In genomic region chr17:47850692-47851573, GRCh38 we compare ENCODE assay signal across 8 cellular contexts. TPM values are rescaled to one million over a fixed set of nuclear protein-coding genes. Genes with fewer than 3 reads are reported as not detected.
DNase-seq lines count a peak whose midpoint lies in the region; TF ChIP-seq lines count a peak whose summit lies in the region.

TSS of gene SP6 (minus strand) at chr17:47851163. CDS start at chr17:47848429, 2,734 bp downstream.

- no TSS peak for BruUV-seq in MCF 10A (replicated peaks; lab: Mats Ljungman, UMichigan)

- peak; percentile 25; the same call in 1 of the 2 replicates for TF ChIP-seq CTCF in WERI-Rb-1 (IDR thresholded peaks at IDR 0.05; ENCODE audit: low read depth, low read length)
- peak; percentile 15 for TF ChIP-seq CTCF in MCF 10A (IDR thresholded peaks at IDR 0.05; ENCODE audit: unreplicated experiment)

- intact Hi-C loops in MCF 10A (cut with micrococcal nuclease), result no loop called here

- H3K27me3 ChIP-seq in WERI-Rb-1 (ENCODE audit: insufficient read depth, low read depth, severe bottlenecking), result no peaks in the 10 kb centered on the region

- H3K27me3 Mint-ChIP-seq in MCF 10A (ENCODE audit: insufficient read depth, unreplicated experiment), result peaks cover 42% of the 10 kb centered on the region

- H3K27ac Mint-ChIP-seq in MCF 10A (ENCODE audit: low read depth, unreplicated experiment), result peak within 1 kb of the TSS; percentile 78

- POLR2A ChIA-PET in MCF 10A (lab: Yijun Ruan, JAX), result interaction anchor here (0.7 to 3.4 kb wide), 11 partner anchors 10 to 202 kb away, joined by 3 to 23 read pairs (median 5); partner anchors contain the start of genes CDK5RAP3, LRRC46, MRPL10 and SCRN2

- peaks cover 15% of the 10 kb centered on the region for H3K4me1 Mint-ChIP-seq in MCF 10A (ENCODE audit: insufficient read depth, unreplicated experiment)

- H3K36me3 Mint-ChIP-seq in MCF 10A (ENCODE audit: insufficient read depth, unreplicated experiment), result no peaks in the 10 kb centered on the region

- peaks cover 17% of the 10 kb centered on the region for H3K36me3 ChIP-seq in WERI-Rb-1

- H3K4me3 Mint-ChIP-seq in MCF 10A (ENCODE audit: unreplicated experiment), result peak within 1 kb of the TSS; percentile 82

- no peaks in the 10 kb centered on the region for H3K9me3 Mint-ChIP-seq in MCF 10A (ENCODE audit: unreplicated experiment)

- peak within 1 kb of the TSS; percentile 75 for H3K4me3 ChIP-seq in WERI-Rb-1 (ENCODE audit: low read depth, low read length)

- CTCF ChIA-PET in MCF 10A (lab: Yijun Ruan, JAX), result interaction anchor here (0.6 to 18.5 kb wide), 10 partner anchors 8 to 167 kb away, joined by 3 to 523 read pairs (median 9); partner anchors contain the start of genes CDK5RAP3, SCRN2 and SP2

- DNase-seq in COLO668 (lab: John Stamatoyannopoulos, UW; ENCODE audit: unreplicated experiment) (peak; percentile 84), NCI-H1092 (lab: John Stamatoyannopoulos, UW) (peak; percentile 37), WERI-Rb-1 (peak; percentile 90), MCF 10A (ENCODE audit: unreplicated experiment) (peak; percentile 87), kidney glomerular epithelial cell (lab: John Stamatoyannopoulos, UW) (peak; percentile 83), OCI-M1 (lab: John Stamatoyannopoulos, UW) (no peak), medulla oblongata (ENCODE audit: extremely low spot score) (no peak)
- peak; percentile 58 for DNase-seq in stimulated activated CD4-positive, alpha-beta T cell treated with anti-CD3 and anti-CD28 coated beads, Interleukin-2, amount 100 ng/mL, for 4 hours (ENCODE audit: low read depth)

- no peaks in the 10 kb centered on the region for H3K9me3 ChIP-seq in WERI-Rb-1 (ENCODE audit: severe bottlenecking)

- peak within 1 kb of the TSS; percentile 70 for H3K27ac ChIP-seq in WERI-Rb-1

RNA-seq across cellular contexts. Expression of gene SP6, which starts in this region (rescaled TPM):
- total RNA-seq in MCF 10A (2022), result 1.2 and 1.5 TPM in 2 replicates

Comparison
In these comparisons a context has a peak if more than half of its experiments do, and no peak if none do; other contexts are left out.
1. DNase-seq: peak in COLO668 (single experiment), NCI-H1092 (single experiment), WERI-Rb-1 (single experiment), MCF 10A (single experiment), kidney glomerular epithelial cell (single experiment) and stimulated activated CD4-positive, alpha-beta T cell treated with anti-CD3 and anti-CD28 coated beads, Interleukin-2, amount 100 ng/mL, for 4 hours (single experiment); none in OCI-M1 (single experiment) and medulla oblongata (single experiment).